Comparison of ENCODE assay signal across 8 cellular contexts in genomic region chr15:78438595-78439285, GRCh38. TPM values are rescaled to one million over a fixed set of nuclear protein-coding genes. Genes with fewer than 3 reads are reported as not detected.
DNase-seq lines count a peak whose midpoint lies in the region; ATAC-seq, FAIRE-seq and TF ChIP-seq lines count a peak whose summit lies in the region.

No MANE protein-coding gene starts in this region.

- H3K36me3 ChIP-seq in H7 (replicated peaks; ENCODE audit: control insufficient read depth, insufficient read depth, low read length) (peaks cover 10% of the 10 kb centered on the region), iPS DF 6.9 (ENCODE audit: control insufficient read depth, insufficient read depth, low read length) (no peaks in the 10 kb centered on the region; the same call in 1 of the 2 replicates), skeletal muscle tissue (ENCODE audit: control insufficient read depth in 3 of 3, insufficient read depth in 3 of 3, low read length in 3 of 3) (peaks cover 2 to 10% (median 5%) of the 10 kb centered on the region in 3 donors)

- no peak overlapping the region for H3K27ac ChIP-seq in iPS DF 6.9 (ENCODE audit: low read length)
- peak overlapping the region; percentile 98 for H3K27ac ChIP-seq in skeletal muscle tissue (ENCODE audit: low read depth, low read length)

- no peak for DNase-seq in D721Med (ENCODE audit: insufficient read length, low spot score)
- peak; percentile 57 for DNase-seq in H7
- peak; percentile 46 for DNase-seq in NOMO-1 treated with DMSO at 0.1 percent for 48 hours (lab: John Stamatoyannopoulos, UW; ENCODE audit: unreplicated experiment)
- peak; percentile 14 for DNase-seq in activated naive CD8-positive, alpha-beta T cell treated with anti-CD3 and anti-CD28 coated beads, Interleukin-2, amount 50 U/mL, for 16 hours (ENCODE audit: low read depth, low spot score)
- no peak for DNase-seq in iPS DF 6.9 (ENCODE audit: low read depth, low spot score)
- DNase-seq in NCI-H510A treated with DMSO at 0.1 percent for 48 hours (lab: John Stamatoyannopoulos, UW): no peak

- H3K4me3 ChIP-seq in H7 (ENCODE audit: insufficient read depth, low read depth, low read length): peak overlapping the region; percentile 96
- H3K4me3 ChIP-seq in iPS DF 6.9 (ENCODE audit: low read length): peak overlapping the region; percentile 92
- H3K4me3 ChIP-seq in skeletal muscle tissue (ENCODE audit: low read length in 3 of 3): peak overlapping the region; percentile 89 to 93 (median 92)

- peak; percentile 31 for TF ChIP-seq CTCF in D721Med (IDR thresholded peaks at IDR 0.05; ENCODE audit: insufficient read depth, missing control alignments)

- H3K9me3 ChIP-seq in iPS DF 6.9 (ENCODE audit: control insufficient read depth, insufficient read depth, low read length): no peaks in the 10 kb centered on the region
- H3K9me3 ChIP-seq in skeletal muscle tissue (ENCODE audit: control insufficient read depth in 3 of 3, low read length in 3 of 3): no peaks in the 10 kb centered on the region

- H3K27me3 ChIP-seq in H7 (ENCODE audit: control insufficient read depth, insufficient read depth, low read length) (no peaks in the 10 kb centered on the region), iPS DF 6.9 (ENCODE audit: control insufficient read depth, insufficient read depth, low read length) (no peaks in the 10 kb centered on the region), skeletal muscle tissue (ENCODE audit: control insufficient read depth in 3 of 3, insufficient read depth in 3 of 3, low read length in 3 of 3) (no peaks in the 10 kb centered on the region)

- H3K4me1 ChIP-seq in iPS DF 6.9 (ENCODE audit: control insufficient read depth, insufficient read depth, low read length) (no peaks in the 10 kb centered on the region), skeletal muscle tissue (ENCODE audit: control insufficient read depth in 3 of 3, insufficient read depth in 3 of 3, low read length in 3 of 3) (peaks cover 17 to 29% (median 28%) of the 10 kb centered on the region in 3 donors)

- no CpG with 5 or more reads among the region's 24 CpGs for WGBS in iPS DF 6.9 (ENCODE audit: insufficient coverage, insufficient read length)

- ATAC-seq in GM19023 (IDR thresholded peaks at IDR 0.05; ENCODE audit: unreplicated experiment): no peak

- no peak for FAIRE-seq in D721Med (lab: Jason Lieb, UNC)

- H3K9ac ChIP-seq in skeletal muscle tissue (ENCODE audit: low read depth in 1 of 3, low read length in 3 of 3): peak overlapping the region; percentile 94 to 100 (median 99)

RNA-seq across cellular contexts. Expression of gene IREB2, which starts 0.7 kb away (rescaled TPM):
- 37.6 and 49.9 TPM in 2 replicates for total RNA-seq in H7 (2014; rRNA removed; shearing (Covaris generic))
- total RNA-seq in skeletal muscle tissue: 35.0 TPM

Comparison
In these comparisons a context has a peak if more than half of its experiments do, and no peak if none do; other contexts are left out.
1. DNase-seq: peak in H7 (single experiment), NOMO-1 treated with DMSO at 0.1 percent for 48 hours (single experiment) and activated naive CD8-positive, alpha-beta T cell treated with anti-CD3 and anti-CD28 coated beads, Interleukin-2, amount 50 U/mL, for 16 hours (single experiment); none in D721Med (single experiment), iPS DF 6.9 (single experiment) and NCI-H510A treated with DMSO at 0.1 percent for 48 hours (single experiment).
2. Peak in every context shown above with its lines, with median percentiles within 50 percentile points of each other: H3K4me3 ChIP-seq.